Comparison of ENCODE assay signal across 31 cellular contexts in genomic region chr2:3429068-3429610, GRCh38. TPM values are rescaled to one million over a fixed set of nuclear protein-coding genes. Genes with fewer than 3 reads are reported as not detected.
A peak's percentile ranks its signal among the peaks of the same experiment; 100 is the strongest.
DNase-seq lines count a peak whose midpoint lies in the region; ATAC-seq and TF ChIP-seq lines count a peak whose summit lies in the region.
"Had no signal": no experiment of that assay in that cellular context is flagged by ENCODE, and none has a peak within 500 bp of the region (broad histone marks: within the 10 kb centered on the region; RNA-seq: fewer than 3 reads in every experiment).

No MANE protein-coding gene starts in this region.

- H3K27ac ChIP-seq in IMR-90 (ENCODE audit: insufficient read depth, low read length) (no peak overlapping the region), substantia nigra (ENCODE audit: low read depth, low read length, poor library complexity, severe bottlenecking) (no peak overlapping the region)
- H3K27ac ChIP-seq: A549, body of pancreas, coronary artery, skin epidermis, upper lobe of left lung had no signal

- peak overlapping the region; percentile 75 for H3K27ac Mint-ChIP-seq in activated T-cell treated with anti-CD3 and anti-CD28 coated beads, Interleukin-2, amount 50 U/mL, for 72 hours
- peak overlapping the region in 3 of 5 experiments; percentile 67 to 82 (median 81) for H3K27ac Mint-ChIP-seq in brain
- H3K27ac Mint-ChIP-seq in memory B cell: peak overlapping the region; percentile 7
- H3K27ac Mint-ChIP-seq: activated naive CD8-positive, alpha-beta T cell treated with anti-CD3 and anti-CD28 coated beads, Interleukin-2, amount 10 ng/mL, durations not matched to agents 7 days and 5 days; B cell had no signal

- peaks cover 23 to 26% of the 10 kb centered on the region in 2 experiments for H3K79me1 ChIP-seq in IMR-90 (ENCODE audit: low read depth in 1 of 2, low read length in 2 of 2)

- no peak overlapping the region for H2AFZ ChIP-seq in IMR-90 (replicated peaks; ENCODE audit: low read length, poor library complexity)

- TF ChIP-seq RAD21 in IMR-90 (IDR thresholded peaks at IDR 0.05; ENCODE audit: low read length): no peak

- POLR2A ChIA-PET in IMR-90 (lab: Charles Lee; ENCODE audit: unreplicated experiment): no interaction called here

- H3K18ac ChIP-seq in IMR-90 (ENCODE audit: low read depth, low read length): no peak overlapping the region

- no peak overlapping the region for H3K4me2 ChIP-seq in IMR-90 (ENCODE audit: low read depth, low read length)
- H3K4me2 ChIP-seq: A549 had no signal

- H3K4ac ChIP-seq in IMR-90 (ENCODE audit: low read depth, low read length): no peak overlapping the region

- CTCF ChIA-PET in IMR-90 (lab: Yijun Ruan, JAX): interaction anchor here (2.5 kb wide), 1 partner anchor 33 kb away, joined by 9 read pairs; no protein-coding TSS in a partner anchor

- H3K36me3 ChIP-seq in IMR-90 (ENCODE audit: control insufficient read depth, insufficient read depth, low read length): peaks cover 40% of the 10 kb centered on the region

- no peak overlapping the region for H3K23ac ChIP-seq in IMR-90 (ENCODE audit: low read depth, low read length)

- no peak overlapping the region for H2BK5ac ChIP-seq in IMR-90 (ENCODE audit: low read depth, low read length, poor library complexity, severe bottlenecking)

- no peak for TF ChIP-seq CTCF in IMR-90 (conservative IDR thresholded peaks at IDR 0.05; ENCODE audit: low read depth, low read length)
- no peak for TF ChIP-seq CTCF in brain (conservative IDR thresholded peaks at IDR 0.05)

- H3K4me1 ChIP-seq in IMR-90 (ENCODE audit: control insufficient read depth, insufficient read depth, low read length): peaks cover 4% of the 10 kb centered on the region; the same call in 1 of the 2 replicates
- H3K4me1 ChIP-seq: A549, body of pancreas had no signal

- H3K4me3 Mint-ChIP-seq in activated T-cell treated with anti-CD3 and anti-CD28 coated beads, Interleukin-2, amount 50 U/mL, for 72 hours: no peak overlapping the region
- no peak overlapping the region for H3K4me3 Mint-ChIP-seq in activated T-cell treated with anti-CD3 and anti-CD28 coated beads, Interleukin-2, amount 50 U/mL, for 4 hours
- H3K4me3 Mint-ChIP-seq in brain (no peak overlapping the region), memory B cell (no peak overlapping the region)
- H3K4me3 Mint-ChIP-seq: activated naive CD8-positive, alpha-beta T cell treated with anti-CD3 and anti-CD28 coated beads, Interleukin-2, amount 10 ng/mL, durations not matched to agents 7 days and 5 days; B cell; T-helper 1 cell treated with Interleukin-12 subunit alpha and Interleukin-12 subunit beta and Interleukin-4 antibody, amounts not matched to agents 30 μg/mL and 1 μg/mL, for 36 hours had no signal

- no peak overlapping the region for H3K56ac ChIP-seq in IMR-90 (ENCODE audit: extremely low read depth, insufficient read depth, low read length)

- no peak overlapping the region for H2BK20ac ChIP-seq in IMR-90 (ENCODE audit: low read depth, low read length)

- dilution Hi-C loops in IMR-90 (cut with HindIII; ENCODE audit: low sequenced_read_pairs, unreplicated experiment): no loop called here

- no peak overlapping the region for H2AK5ac ChIP-seq in IMR-90 (ENCODE audit: low read depth, low read length)

- H4K91ac ChIP-seq in IMR-90 (ENCODE audit: insufficient read depth, low read depth, low read length): no peak overlapping the region

- no peaks in the 10 kb centered on the region for H3K27me3 ChIP-seq in IMR-90 (ENCODE audit: control insufficient read depth, insufficient read depth, low read length)
- H3K27me3 ChIP-seq: body of pancreas, upper lobe of left lung had no signal

- no peaks in the 10 kb centered on the region for H3K9me3 Mint-ChIP-seq in activated T-cell treated with anti-CD3 and anti-CD28 coated beads, Interleukin-2, amount 50 U/mL, for 72 hours
- H3K9me3 Mint-ChIP-seq in activated T-cell treated with anti-CD3 and anti-CD28 coated beads, Interleukin-2, amount 50 U/mL, for 4 hours: no peaks in the 10 kb centered on the region
- no peaks in the 10 kb centered on the region for H3K9me3 Mint-ChIP-seq in brain
- no peaks in the 10 kb centered on the region for H3K9me3 Mint-ChIP-seq in memory B cell
- H3K9me3 Mint-ChIP-seq: activated naive CD8-positive, alpha-beta T cell treated with anti-CD3 and anti-CD28 coated beads, Interleukin-2, amount 10 ng/mL, durations not matched to agents 7 days and 5 days; T-helper 1 cell treated with Interleukin-12 subunit alpha and Interleukin-12 subunit beta and Interleukin-4 antibody, amounts not matched to agents 30 μg/mL and 1 μg/mL, for 36 hours had no signal

- TF ChIP-seq POLR2A in IMR-90 (IDR thresholded peaks at IDR 0.05; ENCODE audit: low read depth, low read length): no peak

- H3K9me3 ChIP-seq in IMR-90 (ENCODE audit: control insufficient read depth, insufficient read depth, low read length): no peaks in the 10 kb centered on the region
- H3K9me3 ChIP-seq: A549, body of pancreas, upper lobe of left lung had no signal

- no peak overlapping the region for H3K14ac ChIP-seq in IMR-90 (replicated peaks; ENCODE audit: low read depth, low read length)

- no peak for DNase-seq in activated T-cell treated with anti-CD3 and anti-CD28 coated beads, Interleukin-2, amount 50 U/mL, for 72 hours
- DNase-seq in activated T-cell treated with anti-CD3 and anti-CD28 coated beads, Interleukin-2, amount 50 U/mL, for 4 hours: no peak
- DNase-seq in IMR-90 (no peak), memory B cell (ENCODE audit: low spot score in 2 of 2) (no peak), NCI-H510A (lab: John Stamatoyannopoulos, UW) (no peak), NCI-H187 (lab: John Stamatoyannopoulos, UW) (no peak), substantia nigra (lab: John Stamatoyannopoulos, UW) (no peak)
- DNase-seq: activated CD4-positive, alpha-beta T cell treated with anti-CD3 and anti-CD28 coated beads, Interleukin-2, amount 50 U/mL, for 4 hours; activated CD8-positive, alpha-beta memory T cell treated with anti-CD3 and anti-CD28 coated beads, Interleukin-2, amount 50 U/mL, for 4 hours; activated effector memory CD4-positive, alpha-beta T cell treated with Interleukin-2 at 50 U/mL for 16 hours; activated naive CD8-positive, alpha-beta T cell treated with anti-CD3 and anti-CD28 coated beads, Interleukin-2, amount 10 ng/mL, durations not matched to agents 7 days and 5 days; body of pancreas; DMS153; foreskin melanocyte; GOT3; KG1; left colon; MM.1S; NCI-H1417; NCI-H2081; NCI-H2227 treated with DMSO at 0.1 percent for 48 hours; NCI-H69; occipital lobe; upper lobe of left lung had no signal

- H3K36me3 Mint-ChIP-seq in activated T-cell treated with anti-CD3 and anti-CD28 coated beads, Interleukin-2, amount 50 U/mL, for 72 hours (ENCODE audit: insufficient read depth in 2 of 2): peaks cover 7 to 12% of the 10 kb centered on the region in 2 donors
- H3K36me3 Mint-ChIP-seq in activated T-cell treated with anti-CD3 and anti-CD28 coated beads, Interleukin-2, amount 50 U/mL, for 4 hours (ENCODE audit: insufficient read depth): peaks cover 39% of the 10 kb centered on the region
- H3K36me3 Mint-ChIP-seq in brain (peaks cover 52% of the 10 kb centered on the region), memory B cell (peaks cover 28% of the 10 kb centered on the region)

- no peaks in the 10 kb centered on the region for H3K9me1 ChIP-seq in IMR-90 (ENCODE audit: insufficient read depth, low read length)

- H4K5ac ChIP-seq in IMR-90 (ENCODE audit: low read depth, low read length): no peak overlapping the region

- no peak overlapping the region for H3K4me3 ChIP-seq in IMR-90 (ENCODE audit: insufficient read depth, low read depth, low read length)
- H3K4me3 ChIP-seq: A549, body of pancreas, coronary artery, skin epidermis, upper lobe of left lung had no signal

- WGBS in IMR-90 (ENCODE audit: extremely low coverage in 2 of 2, insufficient read length in 1 of 2), 2 experiments: no CpG with 5 or more reads among the region's 6 CpGs

- no peak overlapping the region for H2BK120ac ChIP-seq in IMR-90 (ENCODE audit: low read depth, low read length)

- no TSS peak for BruUV-seq in IMR-90 (replicated peaks; lab: Mats Ljungman, UMichigan)

- H4K8ac ChIP-seq in IMR-90 (ENCODE audit: low read depth in 2 of 2, low read length in 2 of 2): no peak overlapping the region

- no peak overlapping the region for H3K9ac ChIP-seq in IMR-90 (ENCODE audit: low read depth, low read length)

- ATAC-seq in activated T-cell treated with anti-CD3 and anti-CD28 coated beads, Interleukin-2, amount 50 U/mL, for 72 hours (replicated peaks in 1 of 2): no peak
- ATAC-seq in activated T-cell treated with anti-CD3 and anti-CD28 coated beads, Interleukin-2, amount 50 U/mL, for 4 hours: no peak
- ATAC-seq in IMR-90 (ENCODE audit: low read depth): 0 out of 2 replicates have a peak, but pooled peaks have one; percentile 32
- ATAC-seq in memory B cell (ENCODE audit: low read depth): no peak
- ATAC-seq: A549, body of pancreas, esophagus mucosa, left colon had no signal

- intact Hi-C loops in IMR-90 (cut with micrococcal nuclease): no loop called here

- in situ Hi-C loops in IMR-90 (cut with MboI; ENCODE audit: low sequenced_read_pairs): loop anchor here (10.0 kb wide), 1 partner anchor 216 kb away; no protein-coding TSS in a partner anchor

- peak overlapping the region; percentile 25 for H2AK9ac ChIP-seq in IMR-90 (replicated peaks; ENCODE audit: low read depth, low read length, poor library complexity)

- no peaks in the 10 kb centered on the region for H3K4me1 Mint-ChIP-seq in activated T-cell treated with anti-CD3 and anti-CD28 coated beads, Interleukin-2, amount 50 U/mL, for 72 hours (ENCODE audit: low read depth)
- no peaks in the 10 kb centered on the region for H3K4me1 Mint-ChIP-seq in activated T-cell treated with anti-CD3 and anti-CD28 coated beads, Interleukin-2, amount 50 U/mL, for 4 hours (ENCODE audit: low read depth)
- H3K4me1 Mint-ChIP-seq in brain: peaks cover 34% of the 10 kb centered on the region
- no peaks in the 10 kb centered on the region for H3K4me1 Mint-ChIP-seq in memory B cell
- H3K4me1 Mint-ChIP-seq: B cell had no signal

- no peaks in the 10 kb centered on the region for H3K27me3 Mint-ChIP-seq in activated T-cell treated with anti-CD3 and anti-CD28 coated beads, Interleukin-2, amount 50 U/mL, for 72 hours (ENCODE audit: low read depth)
- no peaks in the 10 kb centered on the region for H3K27me3 Mint-ChIP-seq in activated T-cell treated with anti-CD3 and anti-CD28 coated beads, Interleukin-2, amount 50 U/mL, for 4 hours (ENCODE audit: low read depth)
- no peaks in the 10 kb centered on the region for H3K27me3 Mint-ChIP-seq in brain
- H3K27me3 Mint-ChIP-seq in memory B cell: no peaks in the 10 kb centered on the region
- H3K27me3 Mint-ChIP-seq: activated naive CD8-positive, alpha-beta T cell treated with anti-CD3 and anti-CD28 coated beads, Interleukin-2, amount 10 ng/mL, durations not matched to agents 7 days and 5 days; B cell had no signal

- no peak overlapping the region for H2BK15ac ChIP-seq in IMR-90 (ENCODE audit: low read depth, low read length)

- H4K20me1 ChIP-seq in IMR-90 (ENCODE audit: insufficient read depth, low read length): no peaks in the 10 kb centered on the region; the same call in 1 of the 2 replicates

RNA-seq across cellular contexts. Expression of gene TRAPPC12, which starts 49.6 kb away (rescaled TPM):
- total RNA-seq in activated T-cell treated with anti-CD3 and anti-CD28 coated beads, Interleukin-2, amount 50 U/mL, for 72 hours: 10 to 100 TPM; 85.4 to 86.0 TPM
- 10 to 100 TPM; 79.9 to 89.4 (median 84.5) TPM for total RNA-seq in activated T-cell treated with anti-CD3 and anti-CD28 coated beads, Interleukin-2, amount 50 U/mL, for 4 hours
- 25.8 and 33.6 TPM in 2 replicates for total RNA-seq in IMR-90 (2012; rRNA removed)
- polyA plus RNA-seq in IMR-90 (2012; rRNA removed): 69.9 and 70.2 TPM in 2 replicates
- 41.7 and 43.0 TPM in 2 replicates for polyA plus RNA-seq in IMR-90 (2012; cell fraction: cytosol; rRNA removed)
- 143 and 176 TPM in 2 replicates for polyA plus RNA-seq in IMR-90 (2012; cell fraction: nucleus; rRNA removed; ENCODE audit: low replicate concordance)
- 79.4 TPM for polyA plus RNA-seq in brain (ENCODE audit: insufficient read depth, low read depth, low replicate concordance)

RNA-seq across cellular contexts. Expression of gene EIPR1, which starts 51.5 kb away (rescaled TPM):
- total RNA-seq in activated T-cell treated with anti-CD3 and anti-CD28 coated beads, Interleukin-2, amount 50 U/mL, for 72 hours: 10 to 100 TPM; 34.5 to 35.1 TPM
- total RNA-seq in activated T-cell treated with anti-CD3 and anti-CD28 coated beads, Interleukin-2, amount 50 U/mL, for 4 hours: 10 to 100 TPM; 36.3 to 39.5 (median 37.2) TPM
- 56.9 and 67.4 TPM in 2 replicates for total RNA-seq in IMR-90 (2012; rRNA removed)
- polyA plus RNA-seq in IMR-90 (2012; rRNA removed) (44.9 and 46.5 TPM in 2 replicates), brain (ENCODE audit: insufficient read depth, low read depth, low replicate concordance) (47.6 TPM)
- 52.7 and 75.5 TPM in 2 replicates for polyA plus RNA-seq in IMR-90 (2012; cell fraction: cytosol; rRNA removed)
- 25.6 and 31.2 TPM in 2 replicates for polyA plus RNA-seq in IMR-90 (2012; cell fraction: nucleus; rRNA removed; ENCODE audit: low replicate concordance)

Comparison
In these comparisons a context has a peak if more than half of its experiments do, and no peak if none do; other contexts are left out.
1. H3K27ac Mint-ChIP-seq: peak in every context shown above with its lines; median percentile 81 in brain; 75 in activated T-cell treated with anti-CD3 and anti-CD28 coated beads, Interleukin-2, amount 50 U/mL, for 72 hours; 7 in memory B cell.